17 cellular contexts compared by ENCODE assay signal in genomic region chr9:89621031-89621430, GRCh38.
"Had no signal": no experiment of that assay in that cellular context is flagged by ENCODE, and none has a peak within 500 bp of the region (broad histone marks: within the 10 kb centered on the region; RNA-seq: fewer than 3 reads in every experiment).

No MANE protein-coding gene starts in this region.

- H3K9me3 ChIP-seq: body of pancreas, right atrium auricular region, testis, upper lobe of left lung had no signal

- H3K27me3 ChIP-seq: body of pancreas, dorsolateral prefrontal cortex, right atrium auricular region, testis, upper lobe of left lung had no signal

- H3K27ac ChIP-seq: body of pancreas, testis, upper lobe of left lung had no signal

- DNase-seq: activated CD4-positive, alpha-beta memory T cell treated with anti-CD3 and anti-CD28 coated beads, Interleukin-2, amount 10 ng/mL, durations not matched to agents 7 days and 5 days; activated CD4-positive, alpha-beta T cell treated with anti-CD3 and anti-CD28 coated beads for 48 hours; activated CD4-positive, CD25-positive, alpha-beta regulatory T cell; activated naive CD4-positive, alpha-beta T cell; activated naive CD8-positive, alpha-beta T cell treated with anti-CD3 and anti-CD28 coated beads for 36 hours; activated T-cell treated with anti-CD3 and anti-CD28 coated beads, Interleukin-2, amount 50 U/mL, for 1 hour; amniotic stem cell; body of pancreas; immature natural killer cell; kidney glomerular epithelial cell; occipital lobe; T1000; upper lobe of left lung had no signal

- ATAC-seq: activated T-helper 17 cell treated with anti-CD3 and anti-CD28 coated beads, Interleukin-2, amount 50 U/mL, for 72 hours; body of pancreas had no signal

- H3K36me3 ChIP-seq: right atrium auricular region, upper lobe of left lung had no signal

- H3K4me3 ChIP-seq: body of pancreas, dorsolateral prefrontal cortex, right atrium auricular region, testis, upper lobe of left lung had no signal
